ENCODE assay signal across 1 cellular context in the genomic region with DNA sequence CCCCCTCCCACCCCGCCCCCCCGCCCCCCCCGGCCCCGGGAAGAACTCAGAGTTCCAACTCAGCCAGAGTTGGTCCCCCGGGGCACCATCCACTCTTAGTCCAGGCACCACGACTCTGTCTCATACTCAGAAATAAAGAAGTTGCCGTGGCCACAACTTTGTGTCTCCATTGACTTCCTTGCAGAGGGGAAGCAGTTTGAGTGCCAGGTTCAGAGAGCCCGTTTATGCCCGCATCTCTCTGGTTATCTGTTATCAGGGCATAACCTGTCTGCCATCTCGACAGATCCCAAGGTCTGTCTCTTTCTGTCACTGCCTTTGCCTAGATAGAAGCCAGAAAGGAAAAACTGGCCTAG.
A peak's percentile ranks its signal among the peaks of the same experiment; 100 is the strongest.
TF ChIP-seq lines count a peak whose summit lies in the region.

No MANE protein-coding gene starts in this region.

TF ChIP-seq in K562, 482 proteins besides CTCF, POLR2A, EP300 and RAD21:
- TF ChIP-seq JUN (IDR thresholded peaks at IDR 0.05; ENCODE audit: borderline replicate concordance, low read depth, low read length): no peak
- peak; percentile 57; the same call in 1 of the 2 replicates for TF ChIP-seq JUN (CRISPR knock-in tag; IDR thresholded peaks at IDR 0.05; ENCODE audit: borderline replicate concordance)
- TF ChIP-seq MXI1 (IDR thresholded peaks at IDR 0.05; ENCODE audit: low read depth, low read length): no peak
- TF ChIP-seq TRIM25 (IDR thresholded peaks at IDR 0.05; ENCODE audit: borderline replicate concordance): 0 out of 2 replicates have a peak, but pooled peaks have one; percentile 38
- TF ChIP-seq, protein P1, sequence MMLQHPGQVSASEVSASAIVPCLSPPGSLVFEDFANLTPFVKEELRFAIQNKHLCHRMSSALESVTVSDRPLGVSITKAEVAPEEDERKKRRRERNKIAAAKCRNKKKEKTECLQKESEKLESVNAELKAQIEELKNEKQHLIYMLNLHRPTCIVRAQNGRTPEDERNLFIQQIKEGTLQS (IDR thresholded peaks at IDR 0.05): no peak
- TF ChIP-seq, protein P1 (CRISPR knock-in tag; conservative IDR thresholded peaks at IDR 0.05): no peak
- TF ChIP-seq, protein P2, sequence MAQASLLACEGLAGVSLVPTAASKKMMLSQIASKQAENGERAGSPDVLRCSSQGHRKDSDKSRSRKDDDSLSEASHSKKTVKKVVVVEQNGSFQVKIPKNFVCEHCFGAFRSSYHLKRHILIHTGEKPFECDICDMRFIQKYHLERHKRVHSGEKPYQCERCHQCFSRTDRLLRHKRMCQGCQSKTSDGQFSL (CRISPR knock-in tag; IDR thresholded peaks at IDR 0.05): peak; percentile 65; the same call in 1 of the 2 replicates
- TF ChIP-seq, protein P2 (tag; IDR thresholded peaks at IDR 0.05): peak in 1 of 2 experiments; percentile 81; a peak in 2 of 4 replicates
- TF ChIP-seq ATF6 (CRISPR knock-in tag; IDR thresholded peaks at IDR 0.05): 0 out of 2 replicates have a peak, but pooled peaks have one; percentile 8
- TF ChIP-seq VEZF1 (CRISPR knock-in tag; IDR thresholded peaks at IDR 0.05): peak; percentile 2; the same call in 1 of the 2 replicates
- no peak for TF ChIP-seq LCOR (CRISPR knock-in tag; IDR thresholded peaks at IDR 0.05)
- no peak for TF ChIP-seq DMBX1 (CRISPR knock-in tag; IDR thresholded peaks at IDR 0.05; ENCODE audit: borderline replicate concordance)
- no peak for TF ChIP-seq BRCA1 (IDR thresholded peaks at IDR 0.05)
- TF ChIP-seq BRCA1 (CRISPR knock-in tag; IDR thresholded peaks at IDR 0.05): no peak
- no peak for TF ChIP-seq THRB (CRISPR knock-in tag; conservative IDR thresholded peaks at IDR 0.05)
- 0 out of 2 replicates have a peak, but pooled peaks have one; percentile 3 for TF ChIP-seq ZNF143 (CRISPR knock-in tag; IDR thresholded peaks at IDR 0.05)
TF ChIP-seq in K562: peak in this region for 6.
